21 cellular contexts compared by ENCODE assay signal in the genomic region with DNA sequence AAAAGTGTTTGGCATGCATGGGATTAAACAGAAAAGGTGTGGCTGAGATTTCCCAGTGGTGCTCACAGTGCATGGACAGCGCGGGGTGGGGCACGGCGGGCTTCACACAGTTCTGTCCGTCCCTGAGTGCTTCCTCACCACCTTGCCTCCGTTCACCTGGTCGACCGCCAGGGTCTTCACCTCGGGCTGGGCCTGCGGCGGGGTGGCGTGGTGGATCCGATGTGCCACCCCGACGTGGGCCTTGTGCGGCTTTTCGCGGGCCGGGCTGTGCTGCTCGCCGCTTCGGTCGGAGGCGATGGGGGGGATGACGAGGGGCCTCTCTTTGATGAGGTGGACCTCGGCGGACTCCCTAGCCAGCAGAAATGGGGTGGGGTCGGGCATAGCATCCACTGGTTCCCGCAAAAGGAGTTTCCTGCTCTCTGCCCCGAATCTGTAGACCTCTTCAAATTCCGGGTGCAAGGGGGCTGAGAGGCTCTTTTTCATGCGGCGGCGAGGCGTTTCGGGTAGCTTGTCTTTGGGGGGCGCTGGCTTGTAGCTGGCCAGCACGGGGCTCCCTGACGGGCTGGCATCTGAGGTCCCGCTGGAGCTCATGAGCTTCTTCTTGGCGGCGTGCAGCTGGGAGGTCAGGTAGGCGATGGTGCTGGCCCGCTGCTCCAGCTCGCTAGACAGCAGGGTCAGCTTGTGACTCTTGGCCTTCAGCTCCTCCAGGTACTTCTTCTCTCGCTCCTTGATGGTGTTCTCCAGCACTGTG. TPM values are rescaled to one million over a fixed set of nuclear protein-coding genes. Genes with fewer than 3 reads are reported as not detected.
A peak's percentile ranks its signal among the peaks of the same experiment; 100 is the strongest.
DNase-seq lines count a peak whose midpoint lies in the region; ATAC-seq and TF ChIP-seq lines count a peak whose summit lies in the region.
"Had no signal": no experiment of that assay in that cellular context is flagged by ENCODE, and none has a peak within 500 bp of the region (broad histone marks: within the 10 kb centered on the region; RNA-seq: fewer than 3 reads in every experiment).

No MANE protein-coding gene starts in this region.

- TF ChIP-seq EP300 in gastroesophageal sphincter (IDR thresholded peaks at IDR 0.05): no peak

- H3K36me3 Mint-ChIP-seq in activated CD4-positive, alpha-beta T cell treated with anti-CD3 and anti-CD28 coated beads, Interleukin-2, amount 10 ng/mL, durations not matched to agents 7 days and 5 days (ENCODE audit: low read depth): peaks cover 19% of the 10 kb centered on the region
- H3K36me3 Mint-ChIP-seq in stimulated activated memory B cell treated with anti-CD40 and anti-IgM and Interleukin-4, amounts not matched to agents 10 μg/mL and 1 μg/mL and 100 μg/mL, for 72 hours: peaks cover 38% of the 10 kb centered on the region

- no peaks in the 10 kb centered on the region; the same call in 1 of the 2 replicates for H3K9me3 ChIP-seq in SJSA1 (replicated peaks)
- no peaks in the 10 kb centered on the region for H3K9me3 ChIP-seq in effector memory CD4-positive, alpha-beta T cell (ENCODE audit: control insufficient read depth, low read length)
- H3K9me3 ChIP-seq in gastroesophageal sphincter: no peaks in the 10 kb centered on the region
- H3K9me3 ChIP-seq: A549, ascending aorta, esophagus muscularis mucosa, tibial artery had no signal

- CTCF ChIA-PET in activated CD4-positive, alpha-beta T cell treated with anti-CD3 and anti-CD28 coated beads, Interleukin-2, amount 10 ng/mL, durations not matched to agents 7 days and 5 days (lab: Charles Lee): interaction anchor here (0.5 to 1.0 kb wide), 4 partner anchors 19 to 480 kb away, joined by 3 read pairs; no protein-coding TSS in a partner anchor

- H3K9me3 Mint-ChIP-seq in activated CD4-positive, alpha-beta T cell treated with anti-CD3 and anti-CD28 coated beads, Interleukin-2, amount 10 ng/mL, durations not matched to agents 7 days and 5 days: no peaks in the 10 kb centered on the region
- H3K9me3 Mint-ChIP-seq in stimulated activated memory B cell treated with anti-CD40 and anti-IgM and Interleukin-4, amounts not matched to agents 10 μg/mL and 1 μg/mL and 100 μg/mL, for 72 hours: no peaks in the 10 kb centered on the region

- H3K27me3 Mint-ChIP-seq in activated CD4-positive, alpha-beta T cell treated with anti-CD3 and anti-CD28 coated beads, Interleukin-2, amount 10 ng/mL, durations not matched to agents 7 days and 5 days: no peaks in the 10 kb centered on the region
- no peaks in the 10 kb centered on the region for H3K27me3 Mint-ChIP-seq in stimulated activated memory B cell treated with anti-CD40 and anti-IgM and Interleukin-4, amounts not matched to agents 10 μg/mL and 1 μg/mL and 100 μg/mL, for 72 hours

- H3K4me3 ChIP-seq in SJSA1: no peak overlapping the region
- peak overlapping the region; percentile 47 for H3K4me3 ChIP-seq in effector memory CD4-positive, alpha-beta T cell (ENCODE audit: insufficient read depth, low read depth, low read length, poor library complexity, severe bottlenecking)
- no peak overlapping the region for H3K4me3 ChIP-seq in gastroesophageal sphincter
- H3K4me3 ChIP-seq: A549, ascending aorta, coronary artery, esophagus muscularis mucosa, neural progenitor cell, tibial artery had no signal

- no peaks in the 10 kb centered on the region for H3K27me3 ChIP-seq in SJSA1 (replicated peaks)
- no peaks in the 10 kb centered on the region for H3K27me3 ChIP-seq in effector memory CD4-positive, alpha-beta T cell (replicated peaks; ENCODE audit: control insufficient read depth, insufficient read depth, low read length, poor library complexity, severe bottlenecking)
- no peaks in the 10 kb centered on the region for H3K27me3 ChIP-seq in gastroesophageal sphincter
- H3K27me3 ChIP-seq: ascending aorta, esophagus muscularis mucosa, tibial artery had no signal

- 80 to 88% methylated on average over 4 to 19 of the region's 46 CpGs for WGBS in gastroesophageal sphincter (ENCODE audit: low coverage in 1 of 2), 2 donors

- no peak for ATAC-seq in stimulated activated memory B cell treated with anti-CD40 and anti-IgM and Interleukin-4, amounts not matched to agents 10 μg/mL and 1 μg/mL and 100 μg/mL, for 72 hours
- ATAC-seq in HG03521 (IDR thresholded peaks at IDR 0.05; ENCODE audit: unreplicated experiment) (no peak), gastroesophageal sphincter (no peak)
- ATAC-seq: A549 had no signal

- peaks cover 39% of the 10 kb centered on the region for H3K36me3 ChIP-seq in SJSA1
- peaks cover 10% of the 10 kb centered on the region for H3K36me3 ChIP-seq in effector memory CD4-positive, alpha-beta T cell (ENCODE audit: control insufficient read depth, insufficient read depth, low read length)
- peaks cover 0 to 81% of the 10 kb centered on the region in 2 donors for H3K36me3 ChIP-seq in gastroesophageal sphincter
- H3K36me3 ChIP-seq: neural progenitor cell, WERI-Rb-1 had no signal

- no peak for DNase-seq in activated CD4-positive, alpha-beta T cell treated with anti-CD3 and anti-CD28 coated beads, Interleukin-2, amount 10 ng/mL, durations not matched to agents 7 days and 5 days
- no peak for DNase-seq in activated CD4-positive, alpha-beta T cell treated with anti-CD3 and anti-CD28 coated beads for 48 hours
- DNase-seq in SJSA1 (ENCODE audit: low read depth in 1 of 2, low spot score in 2 of 2) (no peak), NCI-H1930 (lab: John Stamatoyannopoulos, UW) (no peak)
- no peak for DNase-seq in effector memory CD4-positive, alpha-beta T cell
- DNase-seq: COR-L47; H7; NCI-H2081; NCI-H526; retina; stimulated activated CD4-positive, alpha-beta T cell treated with anti-CD3 and anti-CD28 coated beads, Interleukin-2, amount 100 ng/mL, for 24 hours; tibial artery; WERI-Rb-1 had no signal

- POLR2A ChIA-PET in activated CD4-positive, alpha-beta T cell treated with anti-CD3 and anti-CD28 coated beads, Interleukin-2, amount 10 ng/mL, durations not matched to agents 7 days and 5 days (lab: Charles Lee): no interaction called here

- TF ChIP-seq CTCF in gastroesophageal sphincter (IDR thresholded peaks at IDR 0.05): no peak

- TF ChIP-seq POLR2A in gastroesophageal sphincter (IDR thresholded peaks at IDR 0.05): no peak

- peaks cover 36% of the 10 kb centered on the region for H3K4me1 Mint-ChIP-seq in activated CD4-positive, alpha-beta T cell treated with anti-CD3 and anti-CD28 coated beads, Interleukin-2, amount 10 ng/mL, durations not matched to agents 7 days and 5 days
- peaks cover 27% of the 10 kb centered on the region for H3K4me1 Mint-ChIP-seq in stimulated activated memory B cell treated with anti-CD40 and anti-IgM and Interleukin-4, amounts not matched to agents 10 μg/mL and 1 μg/mL and 100 μg/mL, for 72 hours
- H3K4me1 Mint-ChIP-seq: neural progenitor cell had no signal

- H3K27ac ChIP-seq in SJSA1: peak overlapping the region; percentile 77; the same call in 1 of the 2 replicates
- H3K27ac ChIP-seq in effector memory CD4-positive, alpha-beta T cell (ENCODE audit: insufficient read depth, low read length, poor library complexity, severe bottlenecking): peak overlapping the region; percentile 45
- H3K27ac ChIP-seq in gastroesophageal sphincter: no peak overlapping the region
- H3K27ac ChIP-seq: A549, ascending aorta, coronary artery, esophagus muscularis mucosa, neural progenitor cell, tibial artery, WERI-Rb-1 had no signal

- H3K4me1 ChIP-seq in SJSA1 (replicated peaks) (peaks cover 34% of the 10 kb centered on the region), gastroesophageal sphincter (no peaks in the 10 kb centered on the region)
- H3K4me1 ChIP-seq in effector memory CD4-positive, alpha-beta T cell (ENCODE audit: control insufficient read depth, insufficient read depth, low read length, poor library complexity, severe bottlenecking): peaks cover 15% of the 10 kb centered on the region
- H3K4me1 ChIP-seq: A549, esophagus muscularis mucosa, neural progenitor cell had no signal

- peak overlapping the region; percentile 60 for H3K4me3 Mint-ChIP-seq in activated CD4-positive, alpha-beta T cell treated with anti-CD3 and anti-CD28 coated beads, Interleukin-2, amount 10 ng/mL, durations not matched to agents 7 days and 5 days
- H3K4me3 Mint-ChIP-seq in stimulated activated memory B cell treated with anti-CD40 and anti-IgM and Interleukin-4, amounts not matched to agents 10 μg/mL and 1 μg/mL and 100 μg/mL, for 72 hours: no peak overlapping the region
- H3K4me3 Mint-ChIP-seq: neural progenitor cell had no signal

- H3K27ac Mint-ChIP-seq in activated CD4-positive, alpha-beta T cell treated with anti-CD3 and anti-CD28 coated beads, Interleukin-2, amount 10 ng/mL, durations not matched to agents 7 days and 5 days: peak overlapping the region; percentile 86
- peak overlapping the region; percentile 42 for H3K27ac Mint-ChIP-seq in stimulated activated memory B cell treated with anti-CD40 and anti-IgM and Interleukin-4, amounts not matched to agents 10 μg/mL and 1 μg/mL and 100 μg/mL, for 72 hours
- H3K27ac Mint-ChIP-seq: neural progenitor cell had no signal

RNA-seq across cellular contexts. Expression of gene CCDC92, which starts 35.5 kb away (rescaled TPM):
- 10 to 100 TPM; 27.9 to 28.8 TPM for total RNA-seq in activated CD4-positive, alpha-beta T cell treated with anti-CD3 and anti-CD28 coated beads, Interleukin-2, amount 10 ng/mL, durations not matched to agents 7 days and 5 days
- total RNA-seq in SJSA1 (2014; rRNA removed; shearing (Covaris generic)): 11.9 and 13.3 TPM in 2 replicates
- total RNA-seq in gastroesophageal sphincter: 10 to 100 TPM; 26.2 to 74.3 (median 34.2) TPM

RNA-seq across cellular contexts. Expression of gene ZNF664, which starts 35.9 kb away (rescaled TPM):
- total RNA-seq in activated CD4-positive, alpha-beta T cell treated with anti-CD3 and anti-CD28 coated beads, Interleukin-2, amount 10 ng/mL, durations not matched to agents 7 days and 5 days: 10 to 100 TPM; 41.3 to 46.6 TPM
- 19.5 and 36.0 TPM in 2 replicates for total RNA-seq in SJSA1 (2014; rRNA removed; shearing (Covaris generic))
- total RNA-seq in gastroesophageal sphincter: 10 to 100 TPM; 58.7 to 95.5 (median 78.2) TPM

Comparison
In these comparisons a context has a peak if more than half of its experiments do, and no peak if none do; other contexts are left out.
1. H3K27ac ChIP-seq: peak in SJSA1 (single experiment) and effector memory CD4-positive, alpha-beta T cell (single experiment); none in gastroesophageal sphincter (0 of 4).